In the genomic region with DNA sequence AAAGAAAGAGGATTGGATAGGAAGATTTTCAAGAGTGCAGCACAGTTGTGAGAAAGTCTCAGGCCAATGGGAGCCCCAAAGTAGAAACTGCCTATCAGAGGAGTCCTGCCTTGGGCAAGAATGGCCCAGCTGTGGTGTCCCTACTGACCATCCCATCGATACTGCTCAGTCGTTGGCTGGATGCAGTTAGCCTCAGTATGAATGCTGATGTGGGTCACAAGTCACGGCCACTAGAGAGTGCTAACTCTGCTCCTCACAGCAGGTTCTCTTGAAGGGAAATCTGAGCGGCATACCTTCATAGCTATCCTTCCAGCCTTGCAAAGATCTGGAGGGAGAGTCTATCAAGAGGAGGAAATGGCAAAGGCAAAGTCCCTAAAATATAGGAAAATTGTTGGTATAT, we compare ENCODE assay signal across 10 cellular contexts. TPM values are rescaled to one million over a fixed set of nuclear protein-coding genes. Genes with fewer than 3 reads are reported as not detected.
DNase-seq lines count a peak whose midpoint lies in the region; ATAC-seq and TF ChIP-seq lines count a peak whose summit lies in the region.
"Had no signal": no experiment of that assay in that cellular context is flagged by ENCODE, and none has a peak within 500 bp of the region (broad histone marks: within the 10 kb centered on the region; RNA-seq: fewer than 3 reads in every experiment).

No MANE protein-coding gene starts in this region.

- no peaks in the 10 kb centered on the region for H3K27me3 ChIP-seq in OCI-LY1 (ENCODE audit: insufficient read depth, low read length)

- peak; percentile 47 for ATAC-seq in left ventricle myocardium superior
- no peak for ATAC-seq in HG03460 (IDR thresholded peaks at IDR 0.05; ENCODE audit: unreplicated experiment)
- no peak for ATAC-seq in GM21526 (IDR thresholded peaks at IDR 0.05; ENCODE audit: low FRiP score, unreplicated experiment)
- ATAC-seq in activated naive CD8-positive, alpha-beta T cell treated with anti-CD3 and anti-CD28 coated beads, Interleukin-2, amount 50 U/mL, for 24 hours, result no peak
- ATAC-seq in HG03571 (IDR thresholded peaks at IDR 0.05; ENCODE audit: unreplicated experiment), result no peak
- ATAC-seq: naive thymus-derived CD4-positive, alpha-beta T cell had no signal

- no peak for DNase-seq in left ventricle myocardium superior
- no peak for DNase-seq in cardiac septum (ENCODE audit: low spot score)
- DNase-seq in glomerular visceral epithelial cell (ENCODE audit: extremely low spot score), result peak; percentile 10
- DNase-seq in activated naive CD8-positive, alpha-beta T cell treated with anti-CD3 and anti-CD28 coated beads, Interleukin-2, amount 50 U/mL, for 24 hours, result no peak
- DNase-seq: activated CD4-positive, alpha-beta T cell treated with anti-CD3 and anti-CD28 coated beads for 4 hours; naive thymus-derived CD4-positive, alpha-beta T cell had no signal

- H3K36me3 Mint-ChIP-seq in activated naive CD8-positive, alpha-beta T cell treated with anti-CD3 and anti-CD28 coated beads, Interleukin-2, amount 50 U/mL, for 24 hours (ENCODE audit: low read depth), result no peaks in the 10 kb centered on the region
- H3K36me3 Mint-ChIP-seq: naive thymus-derived CD4-positive, alpha-beta T cell had no signal

- TF ChIP-seq CTCF in OCI-LY1 (IDR thresholded peaks at IDR 0.05; ENCODE audit: low read length), result peak; percentile 36

- no peaks in the 10 kb centered on the region for H3F3A ChIP-seq in OCI-LY1 (ENCODE audit: insufficient read depth, low read length)

- no peak overlapping the region for H3K4me3 ChIP-seq in OCI-LY1 (ENCODE audit: low read depth, low read length, poor library complexity, severe bottlenecking)

- H4K20me1 ChIP-seq in OCI-LY1 (ENCODE audit: insufficient read depth, low read length), result no peaks in the 10 kb centered on the region

- no peak overlapping the region for H3K4me2 ChIP-seq in OCI-LY1 (ENCODE audit: low read length)

- no peak overlapping the region for H3K4me3 Mint-ChIP-seq in activated naive CD8-positive, alpha-beta T cell treated with anti-CD3 and anti-CD28 coated beads, Interleukin-2, amount 50 U/mL, for 24 hours
- H3K4me3 Mint-ChIP-seq: naive thymus-derived CD4-positive, alpha-beta T cell had no signal

- intact Hi-C loops in left ventricle myocardium superior (cut with micrococcal nuclease) (no loop called here), cardiac septum (cut with DNase I) (no loop called here)

- no peaks in the 10 kb centered on the region for H3K9me3 Mint-ChIP-seq in activated naive CD8-positive, alpha-beta T cell treated with anti-CD3 and anti-CD28 coated beads, Interleukin-2, amount 50 U/mL, for 24 hours

- no peaks in the 10 kb centered on the region for H3K36me3 ChIP-seq in OCI-LY1 (ENCODE audit: insufficient read depth, low read length)

- no peaks in the 10 kb centered on the region for H3K9me3 ChIP-seq in OCI-LY1 (ENCODE audit: low read length)

- H3K79me2 ChIP-seq in OCI-LY1 (ENCODE audit: insufficient read depth, low read length), result no peaks in the 10 kb centered on the region

- H3K27me3 Mint-ChIP-seq in activated naive CD8-positive, alpha-beta T cell treated with anti-CD3 and anti-CD28 coated beads, Interleukin-2, amount 50 U/mL, for 24 hours, result peaks cover 10% of the 10 kb centered on the region

- no peak overlapping the region for H3K9ac ChIP-seq in OCI-LY1 (ENCODE audit: low read length)

- no peaks in the 10 kb centered on the region for H3K4me1 ChIP-seq in OCI-LY1 (ENCODE audit: insufficient read depth, low read length, severe bottlenecking)

- H3K4me1 Mint-ChIP-seq in activated naive CD8-positive, alpha-beta T cell treated with anti-CD3 and anti-CD28 coated beads, Interleukin-2, amount 50 U/mL, for 24 hours, result no peaks in the 10 kb centered on the region
- H3K4me1 Mint-ChIP-seq: naive thymus-derived CD4-positive, alpha-beta T cell had no signal

- H3K9me2 ChIP-seq in OCI-LY1 (ENCODE audit: low read depth, low read length), result no peaks in the 10 kb centered on the region

- no peak overlapping the region for H3K27ac Mint-ChIP-seq in activated naive CD8-positive, alpha-beta T cell treated with anti-CD3 and anti-CD28 coated beads, Interleukin-2, amount 50 U/mL, for 24 hours

- no peak overlapping the region for H2AFZ ChIP-seq in OCI-LY1 (ENCODE audit: low read length)

- H3K27ac ChIP-seq in OCI-LY1 (ENCODE audit: low read depth, low read length, poor library complexity, severe bottlenecking), result no peak overlapping the region

RNA-seq across cellular contexts. Expression of a gene that starts 11.6 kb away (rescaled TPM):
- 26.9 TPM for total RNA-seq in left ventricle myocardium superior
- 16.0 TPM for total RNA-seq in cardiac septum

RNA-seq across cellular contexts. Expression of a gene that starts 53.4 kb away (rescaled TPM):
- total RNA-seq in left ventricle myocardium superior, result 4.1 TPM
- 2.9 TPM for total RNA-seq in cardiac septum

RNA-seq across cellular contexts. Expression of a gene that starts 53.5 kb away (rescaled TPM):
- 1.5 TPM for total RNA-seq in left ventricle myocardium superior
- total RNA-seq in cardiac septum, result 0.97 TPM
